Comparison of ENCODE assay signal across 10 cellular contexts in the genomic region with DNA sequence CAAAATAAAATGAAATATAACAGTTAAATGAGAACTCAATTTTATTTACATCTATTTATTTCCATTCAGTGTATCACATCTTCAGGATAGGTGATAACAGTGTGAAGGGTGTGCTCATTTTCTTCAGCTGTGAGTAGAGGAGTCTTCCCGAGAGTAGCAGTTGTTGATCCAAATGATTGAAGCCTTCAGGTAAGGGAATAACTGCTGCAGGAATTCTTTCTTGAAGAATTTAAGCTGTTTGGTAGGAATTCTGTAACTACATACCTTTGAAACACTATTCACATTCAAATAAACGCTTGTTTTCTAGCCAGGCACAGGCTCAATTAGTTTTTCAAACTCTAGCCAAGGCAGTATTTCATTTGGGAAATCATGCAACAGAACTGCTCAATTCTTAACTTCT.
"Had no signal": no experiment of that assay in that cellular context is flagged by ENCODE, and none has a peak within 500 bp of the region (broad histone marks: within the 10 kb centered on the region; RNA-seq: fewer than 3 reads in every experiment).

No MANE protein-coding gene starts in this region.

- H2AFZ ChIP-seq: hepatocyte had no signal

- H3K4me2 ChIP-seq: hepatocyte had no signal

- H3K27me3 ChIP-seq: hepatocyte, right atrium auricular region, thyroid gland had no signal

- ATAC-seq: activated T-helper 17 cell treated with anti-CD3 and anti-CD28 coated beads, Interleukin-2, amount 50 U/mL, for 72 hours; lower lobe of right lung; naive thymus-derived CD4-positive, alpha-beta T cell had no signal

- H3K9me3 ChIP-seq: lower lobe of right lung, right atrium auricular region, thyroid gland had no signal

- H3K27ac ChIP-seq: hepatocyte, lower lobe of right lung, right atrium auricular region, thyroid gland had no signal

- H3K4me3 ChIP-seq: hepatocyte, lower lobe of right lung, right atrium auricular region, thyroid gland had no signal

- H3K4me1 ChIP-seq: lower lobe of right lung had no signal

- DNase-seq: activated CD4-positive, CD25-positive, alpha-beta regulatory T cell treated with anti-CD3 and anti-CD28 coated beads, Interleukin-2, amount 50 U/mL, for 72 hours; immature natural killer cell; lower lobe of right lung; naive thymus-derived CD4-positive, alpha-beta T cell; posterior cingulate gyrus; small intestine; thyroid gland had no signal
